ENCODE assay signal across 2 cellular contexts in genomic region chr2:135822855-135823254, GRCh38.
TF ChIP-seq lines count a peak whose summit lies in the region.

No MANE protein-coding gene starts in this region.

TF ChIP-seq in HepG2, 621 proteins besides CTCF, POLR2A, EP300 and RAD21:
- no peak for TF ChIP-seq CBX2 (IDR thresholded peaks at IDR 0.05; ENCODE audit: low read depth, low read length)
- no peak for TF ChIP-seq CBX2 (CRISPR knock-in tag; IDR thresholded peaks at IDR 0.05; ENCODE audit: low read depth)
- TF ChIP-seq ZNF564 (CRISPR knock-in tag; IDR thresholded peaks at IDR 0.05) = peak; percentile 88
- TF ChIP-seq BRD4 (CRISPR knock-in tag; IDR thresholded peaks at IDR 0.05) = no peak

TF ChIP-seq in GM12878, 131 proteins besides CTCF, POLR2A, EP300 and RAD21:
- TF ChIP-seq CBX5 (IDR thresholded peaks at IDR 0.05; ENCODE audit: low read depth) (0 out of 2 replicates have a peak, but pooled peaks have one; percentile 46), E4F1 (IDR thresholded peaks at IDR 0.05; ENCODE audit: borderline replicate concordance, partially characterized antibody) (no peak)
